9 cellular contexts compared by ENCODE assay signal in the genomic region with DNA sequence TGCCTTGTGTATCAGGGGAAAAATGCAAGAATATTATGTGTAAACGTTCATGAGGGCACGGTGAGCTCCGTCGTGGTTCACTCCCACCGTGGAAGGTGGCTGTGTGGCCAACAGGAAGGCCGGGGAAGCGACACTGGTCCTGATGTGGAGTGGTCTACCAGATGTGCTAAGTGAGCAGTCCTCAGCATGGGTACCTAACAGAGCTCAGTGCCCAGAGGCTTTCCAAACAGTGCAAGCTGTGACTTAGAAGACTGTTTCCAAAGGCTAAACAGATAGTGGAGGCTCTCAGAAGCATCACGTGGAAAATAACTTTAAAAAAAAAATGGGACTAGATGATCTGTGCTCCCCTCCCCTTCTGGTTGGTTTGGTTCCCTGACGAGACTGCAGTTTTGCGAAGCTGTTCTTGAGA.
DNase-seq lines count a peak whose midpoint lies in the region; ATAC-seq, FAIRE-seq and TF ChIP-seq lines count a peak whose summit lies in the region.
"Had no signal": no experiment of that assay in that cellular context is flagged by ENCODE, and none has a peak within 500 bp of the region (broad histone marks: within the 10 kb centered on the region; RNA-seq: fewer than 3 reads in every experiment).

No MANE protein-coding gene starts in this region.

- H3K36me3 Mint-ChIP-seq in Caco-2 (ENCODE audit: insufficient read depth, unreplicated experiment) (peaks cover 60% of the 10 kb centered on the region), endodermal cell (ENCODE audit: low read depth) (peaks cover 28% of the 10 kb centered on the region)

- intact Hi-C loops in Caco-2 (cut with micrococcal nuclease; ENCODE audit: unreplicated experiment) (no loop called here), psoas muscle (cut with DNase I) (loop anchor here in 1 of 2 donors (5.0 kb wide), 2 partner anchors 40 kb away; no protein-coding TSS in a partner anchor)

- H3K4me1 Mint-ChIP-seq in Caco-2 (ENCODE audit: low read depth, unreplicated experiment) (peaks cover 52% of the 10 kb centered on the region), endodermal cell (peaks cover 10% of the 10 kb centered on the region)

- H3K9me2 ChIP-seq in SK-N-SH: no peaks in the 10 kb centered on the region

- peaks cover 27% of the 10 kb centered on the region for H3F3A ChIP-seq in SK-N-SH (replicated peaks; ENCODE audit: insufficient read depth)

- H3K4me3 ChIP-seq in Caco-2 (ENCODE audit: low read depth, low read length): no peak overlapping the region
- 0 out of 4 replicates have a peak overlapping the region, but pooled peaks of 1 of the 2 experiments have one; percentile 5 for H3K4me3 ChIP-seq in SK-N-SH (ENCODE audit: low read depth in 2 of 2, low read length in 1 of 2)
- no peak overlapping the region for H3K4me3 ChIP-seq in endodermal cell (ENCODE audit: low read length)
- no peak overlapping the region for H3K4me3 ChIP-seq in psoas muscle

- no peak for TF ChIP-seq RAD21 in SK-N-SH (IDR thresholded peaks at IDR 0.05; ENCODE audit: low read length)

- H3K9me3 Mint-ChIP-seq in Caco-2 (ENCODE audit: unreplicated experiment): peaks cover 15% of the 10 kb centered on the region
- H3K9me3 Mint-ChIP-seq in endodermal cell: peaks cover 9% of the 10 kb centered on the region

- no peaks in the 10 kb centered on the region for H3K27me3 ChIP-seq in Caco-2 (replicated peaks; ENCODE audit: control insufficient read depth, insufficient read depth, low read length)
- no peaks in the 10 kb centered on the region for H3K27me3 ChIP-seq in SK-N-SH (ENCODE audit: insufficient read depth)
- no peaks in the 10 kb centered on the region for H3K27me3 ChIP-seq in endodermal cell (ENCODE audit: control insufficient read depth, insufficient read depth, low read length, poor library complexity, severe bottlenecking)
- H3K27me3 ChIP-seq in psoas muscle (ENCODE audit: insufficient read depth in 3 of 3, low read length in 2 of 3): no peaks in the 10 kb centered on the region

- H3K9ac ChIP-seq in SK-N-SH: no peak overlapping the region; the same call in 1 of the 2 replicates
- H3K9ac ChIP-seq in endodermal cell (ENCODE audit: extremely low read depth, low read length, poor library complexity, severe bottlenecking): no peak overlapping the region

- ATAC-seq in psoas muscle (no peak), GM21737 (IDR thresholded peaks at IDR 0.05; ENCODE audit: unreplicated experiment) (no peak)

- peaks cover 12% of the 10 kb centered on the region; the same call in 1 of the 2 replicates for H3K79me2 ChIP-seq in SK-N-SH (ENCODE audit: insufficient read depth)

- H3K36me3 ChIP-seq in Caco-2 (ENCODE audit: control insufficient read depth, insufficient read depth, low read length) (peaks cover 1% of the 10 kb centered on the region), SK-N-SH (replicated peaks in 1 of 2; ENCODE audit: control insufficient read depth in 1 of 2, insufficient read depth in 2 of 2, low read length in 1 of 2) (peaks cover 0 to 1% of the 10 kb centered on the region in 2 experiments), endodermal cell (ENCODE audit: control insufficient read depth, insufficient read depth, low read length) (peaks cover 18% of the 10 kb centered on the region), psoas muscle (ENCODE audit: insufficient read depth in 1 of 2, low read depth in 1 of 2) (no peaks in the 10 kb centered on the region)

- no TSS peak for BruUV-seq in Caco-2 (replicated peaks; lab: Mats Ljungman, UMichigan)

- H4K20me1 ChIP-seq in SK-N-SH (ENCODE audit: insufficient read depth): no peaks in the 10 kb centered on the region

- H3K27ac ChIP-seq in SK-N-SH (ENCODE audit: low read depth in 2 of 2, low read length in 1 of 2) (peak overlapping the region; percentile 78 to 89), endodermal cell (ENCODE audit: low read depth, low read length) (no peak overlapping the region), psoas muscle (peak overlapping the region; percentile 62)

- H3K4me1 ChIP-seq in Caco-2: peaks cover 31% of the 10 kb centered on the region
- H3K4me1 ChIP-seq in SK-N-SH (ENCODE audit: control insufficient read depth in 1 of 2, insufficient read depth in 2 of 2, low read depth in 1 of 2, low read length in 1 of 2): peaks cover 58 to 70% of the 10 kb centered on the region in 2 experiments
- H3K4me1 ChIP-seq in endodermal cell (ENCODE audit: control insufficient read depth, insufficient read depth, low read length): no peaks in the 10 kb centered on the region
- peaks cover 58% of the 10 kb centered on the region for H3K4me1 ChIP-seq in psoas muscle

- CTCF ChIA-PET in Caco-2 (lab: Charles Lee) (interaction anchor here (0.5 kb wide), 1 partner anchor 692 kb away, joined by 3 read pairs; no protein-coding TSS in a partner anchor), SK-N-SH (lab: Yijun Ruan, JAX) (interaction anchor here (0.8 to 1.8 kb wide), 3 partner anchors 12 to 217 kb away, joined by 3 to 5 read pairs (median 4); no protein-coding TSS in a partner anchor)

- TF ChIP-seq CTCF in Caco-2 (IDR thresholded peaks at IDR 0.05; ENCODE audit: insufficient read depth in 1 of 2, low read depth in 1 of 2, low read length in 1 of 2, severe bottlenecking in 1 of 2, unreplicated experiment in 1 of 2) (no peak), SK-N-SH (IDR thresholded peaks at IDR 0.05) (no peak), endodermal cell (conservative IDR thresholded peaks at IDR 0.05) (no peak), psoas muscle (IDR thresholded peaks at IDR 0.05) (no peak)

- TF ChIP-seq EP300 in SK-N-SH (IDR thresholded peaks at IDR 0.05; ENCODE audit: borderline replicate concordance in 1 of 2, low read depth in 1 of 2, low read length in 1 of 2): no peak

- H3K4me3 Mint-ChIP-seq in Caco-2 (ENCODE audit: unreplicated experiment) (peak overlapping the region; percentile 62), endodermal cell (no peak overlapping the region)

- POLR2A ChIA-PET in Caco-2 (lab: Charles Lee): interaction anchor here (1.5 to 2.5 kb wide), 2 partner anchors 28 to 41 kb away, joined by 4 to 9 read pairs; no protein-coding TSS in a partner anchor
- POLR2A ChIA-PET in SK-N-SH (lab: Yijun Ruan, JAX): interaction anchor here (1.9 kb wide), 1 partner anchor 12 kb away, joined by 5 read pairs; no protein-coding TSS in a partner anchor

- 0 out of 2 replicates have a peak, but pooled peaks cover 3% of the 10 kb centered on the region for H3K9me3 ChIP-seq in Caco-2
- 0 out of 2 replicates have a peak, but pooled peaks cover 4% of the 10 kb centered on the region for H3K9me3 ChIP-seq in SK-N-SH
- H3K9me3 ChIP-seq in endodermal cell (ENCODE audit: control insufficient read depth, low read length): no peaks in the 10 kb centered on the region
- no peaks in the 10 kb centered on the region for H3K9me3 ChIP-seq in psoas muscle

- peak overlapping the region; percentile 56 for H3K4me2 ChIP-seq in SK-N-SH

- no peak for FAIRE-seq in HTR-8/SVneo (lab: Jason Lieb, UNC)

- WGBS in SK-N-SH (ENCODE audit: low lambda C conversion rate): 73% methylated on average over 10 of the region's 10 CpGs
- 94 to 97% methylated on average over 10 of the region's 10 CpGs for WGBS in endodermal cell (ENCODE audit: insufficient coverage in 1 of 2, insufficient read length in 1 of 2), 2 experiments
- WGBS in psoas muscle, 3 donors: 81 to 87% (median 84%) methylated on average over 10 of the region's 10 CpGs

- H3K27ac Mint-ChIP-seq in Caco-2 (ENCODE audit: unreplicated experiment) (peak overlapping the region; percentile 88), endodermal cell (no peak overlapping the region)

- DNase-seq in Caco-2: peak in 1 of 2 experiments; percentile 26
- no peak for DNase-seq in SK-N-SH
- DNase-seq in endodermal cell: peak; percentile 36
- DNase-seq in psoas muscle: peak in 1 of 2 donors; percentile 53
- no peak for DNase-seq in HTR-8/SVneo (ENCODE audit: insufficient read length, low spot score)
- no peak for DNase-seq in NCI-H69 (lab: John Stamatoyannopoulos, UW)
- no peak for DNase-seq in NCI-H187 treated with DMSO at 0.1 percent for 48 hours (lab: John Stamatoyannopoulos, UW)
- DNase-seq: DMS79 had no signal

- no peaks in the 10 kb centered on the region for H3K27me3 Mint-ChIP-seq in Caco-2 (ENCODE audit: insufficient read depth, unreplicated experiment)
- H3K27me3 Mint-ChIP-seq in endodermal cell (ENCODE audit: insufficient read depth): no peaks in the 10 kb centered on the region

- no peak overlapping the region for H2AFZ ChIP-seq in SK-N-SH (ENCODE audit: low read depth)

TF ChIP-seq in SK-N-SH, 30 proteins besides CTCF, POLR2A, EP300 and RAD21:
- no peak for TF ChIP-seq RFX5 (IDR thresholded peaks at IDR 0.05; ENCODE audit: low read length)
- no peak for TF ChIP-seq NFIC (IDR thresholded peaks at IDR 0.05; ENCODE audit: borderline replicate concordance)
- TF ChIP-seq GATA2 (CRISPR knock-in tag; IDR thresholded peaks at IDR 0.05): no peak
- no peak for TF ChIP-seq JUND (IDR thresholded peaks at IDR 0.05)
- no peak for TF ChIP-seq ZBTB33 (IDR thresholded peaks at IDR 0.05; ENCODE audit: borderline replicate concordance, low read depth)
- no peak for TF ChIP-seq ELF1 (IDR thresholded peaks at IDR 0.05)
